Comparison of ENCODE assay signal across 29 cellular contexts in genomic region chr7:20665096-20665495, GRCh38. TPM values are rescaled to one million over a fixed set of nuclear protein-coding genes. Genes with fewer than 3 reads are reported as not detected.
"Had no signal": no experiment of that assay in that cellular context is flagged by ENCODE, and none has a peak within 500 bp of the region (broad histone marks: within the 10 kb centered on the region; RNA-seq: fewer than 3 reads in every experiment).

No MANE protein-coding gene starts in this region.

- H3K27ac Mint-ChIP-seq: activated CD4-positive, alpha-beta memory T cell treated with anti-CD3 and anti-CD28 coated beads for 36 hours; activated CD4-positive, alpha-beta T cell treated with anti-CD3 and anti-CD28 coated beads, Interleukin-2, amount 10 ng/mL, durations not matched to agents 7 days and 5 days; activated naive CD8-positive, alpha-beta T cell treated with anti-CD3 and anti-CD28 coated beads for 36 hours had no signal

- H3K36me3 ChIP-seq: MG63 had no signal

- H3K36me3 Mint-ChIP-seq: activated CD4-positive, alpha-beta memory T cell treated with anti-CD3 and anti-CD28 coated beads for 36 hours; activated naive CD8-positive, alpha-beta T cell treated with anti-CD3 and anti-CD28 coated beads for 36 hours had no signal

- DNase-seq: activated CD4-positive, alpha-beta memory T cell treated with anti-CD3 and anti-CD28 coated beads for 36 hours; activated CD4-positive, alpha-beta T cell treated with anti-CD3 and anti-CD28 coated beads, Interleukin-2, amount 10 ng/mL, durations not matched to agents 7 days and 5 days; activated CD4-positive, CD25-positive, alpha-beta regulatory T cell; activated CD8-positive, alpha-beta memory T cell treated with anti-CD3 and anti-CD28 coated beads for 24 hours; activated effector memory CD4-positive, alpha-beta T cell treated with anti-CD3 and anti-CD28 coated beads, Interleukin-2, amount 50 U/mL, for 16 hours; activated naive CD4-positive, alpha-beta T cell treated with Interleukin-2 at 50 U/mL for 16 hours; activated naive CD8-positive, alpha-beta T cell treated with anti-CD3 and anti-CD28 coated beads for 36 hours; activated T-cell treated with anti-CD3 and anti-CD28 coated beads, Interleukin-2, amount 50 U/mL, for 4 hours; cerebellar nuclear complex; MG63; MV-4-11; NCI-H1092 treated with DMSO at 0.1 percent for 48 hours; NCI-H1417 treated with DMSO at 0.1 percent for 48 hours; NCI-H1694; NCI-H2029; NCI-H2107; NCI-H2171 treated with DMSO at 0.1 percent for 48 hours; NCI-H226; NCI-H526; NCI-H82; RPMI8226; T-helper 1 cell had no signal

- H3K4me3 ChIP-seq: MG63, SK-N-MC had no signal

- H3K9me3 ChIP-seq: MG63 had no signal

- H3K27ac ChIP-seq: SK-N-MC, VCaP had no signal

- H3K9me3 Mint-ChIP-seq: activated CD4-positive, alpha-beta memory T cell treated with anti-CD3 and anti-CD28 coated beads for 36 hours; activated CD4-positive, alpha-beta T cell treated with anti-CD3 and anti-CD28 coated beads, Interleukin-2, amount 10 ng/mL, durations not matched to agents 7 days and 5 days; activated naive CD8-positive, alpha-beta T cell treated with anti-CD3 and anti-CD28 coated beads for 36 hours; activated T-cell treated with anti-CD3 and anti-CD28 coated beads, Interleukin-2, amount 50 U/mL, for 4 hours had no signal

- H3K27me3 ChIP-seq: MG63 had no signal

- H3K4me3 Mint-ChIP-seq: activated CD4-positive, alpha-beta memory T cell treated with anti-CD3 and anti-CD28 coated beads for 36 hours; activated CD4-positive, alpha-beta T cell treated with anti-CD3 and anti-CD28 coated beads, Interleukin-2, amount 10 ng/mL, durations not matched to agents 7 days and 5 days; activated naive CD8-positive, alpha-beta T cell treated with anti-CD3 and anti-CD28 coated beads for 36 hours; activated T-cell treated with anti-CD3 and anti-CD28 coated beads, Interleukin-2, amount 50 U/mL, for 4 hours had no signal

- H3K4me1 Mint-ChIP-seq: activated CD4-positive, alpha-beta T cell treated with anti-CD3 and anti-CD28 coated beads, Interleukin-2, amount 10 ng/mL, durations not matched to agents 7 days and 5 days; activated naive CD8-positive, alpha-beta T cell treated with anti-CD3 and anti-CD28 coated beads for 36 hours had no signal

- H3K27me3 Mint-ChIP-seq: activated CD4-positive, alpha-beta memory T cell treated with anti-CD3 and anti-CD28 coated beads for 36 hours; activated CD4-positive, alpha-beta T cell treated with anti-CD3 and anti-CD28 coated beads, Interleukin-2, amount 10 ng/mL, durations not matched to agents 7 days and 5 days had no signal

RNA-seq across cellular contexts. Expression of gene ABCB5, which starts 49.6 kb away (rescaled TPM):
- total RNA-seq: activated CD4-positive, alpha-beta memory T cell treated with anti-CD3 and anti-CD28 coated beads for 36 hours; activated CD4-positive, alpha-beta T cell treated with anti-CD3 and anti-CD28 coated beads, Interleukin-2, amount 10 ng/mL, durations not matched to agents 7 days and 5 days; activated naive CD8-positive, alpha-beta T cell treated with anti-CD3 and anti-CD28 coated beads for 36 hours; activated T-cell treated with anti-CD3 and anti-CD28 coated beads, Interleukin-2, amount 50 U/mL, for 4 hours; cardiac septum; LHCN-M2; OCI-LY7; Right ventricle myocardium inferior; T-helper 2 cell treated with Interferon-gamma antibody and Interleukin-4, amounts not matched to agents 100 ng/mL and 5 ng/mL, for 36 hours had no signal
